In the genomic region with DNA sequence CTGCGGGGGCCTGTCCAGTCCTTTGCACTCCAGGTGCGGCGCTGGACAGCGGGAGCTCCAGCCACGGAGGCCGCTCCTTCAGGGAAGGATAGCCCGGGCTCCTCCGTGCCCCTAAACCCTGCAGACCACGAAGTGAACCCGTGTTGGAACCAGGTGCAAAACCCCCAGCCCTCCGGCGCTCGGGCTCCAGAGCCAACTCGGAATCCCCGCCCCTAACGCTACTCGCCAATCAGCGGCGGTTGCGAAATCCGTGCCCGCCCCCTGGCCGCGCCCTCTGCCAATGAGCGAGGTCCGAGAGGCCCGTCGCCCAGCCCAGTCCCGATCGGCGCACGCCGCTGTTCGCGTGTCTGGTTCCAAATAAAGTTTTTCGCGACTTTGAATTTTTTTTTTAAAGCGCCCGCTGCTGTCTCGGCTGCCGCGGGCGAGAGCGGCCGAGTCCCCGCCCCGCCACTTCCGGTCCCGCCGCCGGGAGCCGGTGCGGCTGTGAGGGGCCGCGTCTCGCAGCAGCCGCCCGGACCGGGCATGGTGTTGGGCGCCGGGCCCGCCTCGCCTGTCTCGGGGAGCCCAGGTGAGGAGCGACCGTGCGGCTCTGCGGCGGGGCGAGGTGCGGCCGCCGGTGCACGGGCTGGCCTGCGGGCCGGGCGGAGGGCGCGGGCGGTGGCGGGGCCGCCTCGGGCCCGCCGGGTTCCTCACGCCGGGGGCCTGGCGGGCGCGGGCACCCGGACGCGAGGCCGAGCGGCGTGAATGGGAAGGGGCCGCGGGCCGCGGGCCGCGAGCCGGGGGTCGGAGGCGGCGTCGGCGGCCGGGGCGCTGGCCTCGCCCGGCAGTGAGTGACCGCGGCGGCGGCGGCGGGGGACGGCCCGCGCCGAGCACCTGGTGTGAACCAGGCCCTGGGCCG, we compare ENCODE assay signal across 8 cellular contexts. TPM values are rescaled to one million over a fixed set of nuclear protein-coding genes. Genes with fewer than 3 reads are reported as not detected.
DNase-seq lines count a peak whose midpoint lies in the region; TF ChIP-seq lines count a peak whose summit lies in the region.

UBE2F (plus strand) TSS at position 450 of the 898 bp plus-strand sequence. CDS start 6,094 bp downstream, outside the sequence.

- peaks cover 39% of the 10 kb centered on the region for H3K4me1 Mint-ChIP-seq in activated naive CD4-positive, alpha-beta T cell treated with anti-CD3 and anti-CD28 coated beads, Interleukin-2, amount 10 ng/mL, durations not matched to agents 7 days and 5 days

- H3K27ac Mint-ChIP-seq in activated naive CD4-positive, alpha-beta T cell treated with anti-CD3 and anti-CD28 coated beads, Interleukin-2, amount 10 ng/mL, durations not matched to agents 7 days and 5 days, result peak within 1 kb of the TSS; percentile 78

- POLR2A ChIA-PET in HEK293T (lab: Yijun Ruan, JAX), result no interaction called here

- peak within 1 kb of the TSS; percentile 89 for H3K4me3 ChIP-seq in SK-N-MC
- peak within 1 kb of the TSS; percentile 81 for H3K4me3 ChIP-seq in suprapubic skin

- TF ChIP-seq POLR2A in suprapubic skin (IDR thresholded peaks at IDR 0.05), result peak in 1 of 2 donors; percentile 42

- no peaks in the 10 kb centered on the region for H3K27me3 Mint-ChIP-seq in activated naive CD4-positive, alpha-beta T cell treated with anti-CD3 and anti-CD28 coated beads, Interleukin-2, amount 10 ng/mL, durations not matched to agents 7 days and 5 days

- peaks cover 15% of the 10 kb centered on the region for H3K9me3 Mint-ChIP-seq in activated naive CD4-positive, alpha-beta T cell treated with anti-CD3 and anti-CD28 coated beads, Interleukin-2, amount 10 ng/mL, durations not matched to agents 7 days and 5 days

- H3K4me1 ChIP-seq in suprapubic skin, result peaks cover 37% of the 10 kb centered on the region

- H3K4me3 Mint-ChIP-seq in activated naive CD4-positive, alpha-beta T cell treated with anti-CD3 and anti-CD28 coated beads, Interleukin-2, amount 10 ng/mL, durations not matched to agents 7 days and 5 days, result peak within 1 kb of the TSS; percentile 75

- no peak within 1 kb of the TSS for H3K27ac ChIP-seq in SK-N-MC
- H3K27ac ChIP-seq in suprapubic skin, result peak within 1 kb of the TSS; percentile 69

- WGBS in suprapubic skin, result under 1% methylated on average over 50 of the region's 123 CpGs

- CTCF ChIA-PET in HEK293T (lab: Yijun Ruan, JAX), result no interaction called here
- CTCF ChIA-PET in activated naive CD4-positive, alpha-beta T cell treated with anti-CD3 and anti-CD28 coated beads, Interleukin-2, amount 10 ng/mL, durations not matched to agents 7 days and 5 days (lab: Charles Lee), result no interaction called here

- TF ChIP-seq EP300 in suprapubic skin (IDR thresholded peaks at IDR 0.05), result no peak

- DNase-seq in GM03348 (ENCODE audit: low spot score) (peak; percentile 99), HEK293T (ENCODE audit: extremely low spot score) (peak; percentile 97), MV-4-11 (lab: John Stamatoyannopoulos, UW) (peak; percentile 96), SK-N-MC (ENCODE audit: low read depth, low spot score) (peak; percentile 77), germinal center (ENCODE audit: low spot score) (peak; percentile 99), nucleus accumbens (lab: John Stamatoyannopoulos, UW) (peak in 55 of 56 donors; percentile 74 to 98 (median 95)), suprapubic skin (ENCODE audit: low spot score in 2 of 2) (peak; percentile 97 to 99)
- peak; percentile 98 for DNase-seq in activated naive CD4-positive, alpha-beta T cell treated with anti-CD3 and anti-CD28 coated beads, Interleukin-2, amount 10 ng/mL, durations not matched to agents 7 days and 5 days

- peak within 1 kb of the TSS; percentile 83 for H3K9ac ChIP-seq in SK-N-MC (ENCODE audit: insufficient read length)

- H3K9me3 ChIP-seq in SK-N-MC (ENCODE audit: low read depth, low read length), result peaks cover 2% of the 10 kb centered on the region
- peaks cover 4% of the 10 kb centered on the region for H3K9me3 ChIP-seq in suprapubic skin

- no peak for TF ChIP-seq CTCF in suprapubic skin (IDR thresholded peaks at IDR 0.05)

- no peaks in the 10 kb centered on the region for H3K27me3 ChIP-seq in suprapubic skin

- H3K36me3 Mint-ChIP-seq in activated naive CD4-positive, alpha-beta T cell treated with anti-CD3 and anti-CD28 coated beads, Interleukin-2, amount 10 ng/mL, durations not matched to agents 7 days and 5 days, result peaks cover 23% of the 10 kb centered on the region

- H3K36me3 ChIP-seq in SK-N-MC (ENCODE audit: insufficient read depth, low read length), result no peaks in the 10 kb centered on the region
- H3K36me3 ChIP-seq in suprapubic skin, result no peaks in the 10 kb centered on the region

TF ChIP-seq in HEK293T, 16 proteins besides CTCF, POLR2A, EP300 and RAD21:
- TF ChIP-seq NFRKB (IDR thresholded peaks at IDR 0.05) (no peak), TARDBP (IDR thresholded peaks at IDR 0.05) (no peak), ZNF384 (IDR thresholded peaks at IDR 0.05) (peak; percentile 100), SUZ12 (IDR thresholded peaks at IDR 0.05) (no peak), CTBP1 (IDR thresholded peaks at IDR 0.05; ENCODE audit: borderline replicate concordance) (no peak), FOXA1 (IDR thresholded peaks at IDR 0.05) (no peak), SP1 (IDR thresholded peaks at IDR 0.05) (no peak)

RNA-seq across cellular contexts. Expression of gene UBE2F, which starts in this region (rescaled TPM):
- total RNA-seq in suprapubic skin, result 10 to 100 TPM; 32.2 to 63.6 (median 39.7) TPM
